ENCODE assay signal across 11 cellular contexts in the genomic region with DNA sequence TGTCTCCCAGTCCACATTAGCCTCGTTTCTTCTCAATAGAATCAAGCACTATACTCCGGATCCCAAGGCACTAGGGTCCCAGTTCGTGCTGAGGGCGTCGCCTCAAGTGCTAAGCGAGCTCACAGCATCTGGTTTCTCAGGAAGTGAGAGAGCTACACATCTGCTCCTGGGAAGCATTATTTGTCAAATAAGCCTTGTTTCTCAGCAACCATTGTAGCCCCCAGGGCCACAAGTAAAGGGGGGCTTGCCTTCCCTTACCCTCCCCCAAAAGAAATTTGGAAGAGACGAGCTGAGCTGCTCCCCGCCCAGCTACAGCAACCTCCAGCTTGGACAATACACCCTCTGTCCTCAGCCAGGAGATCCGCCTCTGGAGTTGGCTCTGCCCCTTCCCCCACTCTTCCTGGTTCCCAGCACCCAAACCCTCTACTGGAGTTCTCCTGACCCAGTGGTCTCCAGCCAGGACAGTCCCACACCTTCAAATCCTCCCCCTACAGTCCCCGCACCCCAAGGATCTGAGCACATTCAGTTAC. TPM values are rescaled to one million over a fixed set of nuclear protein-coding genes. Genes with fewer than 3 reads are reported as not detected.
DNase-seq lines count a peak whose midpoint lies in the region; ATAC-seq and TF ChIP-seq lines count a peak whose summit lies in the region.
"Had no signal": no experiment of that assay in that cellular context is flagged by ENCODE, and none has a peak within 500 bp of the region (broad histone marks: within the 10 kb centered on the region; RNA-seq: fewer than 3 reads in every experiment).

No MANE protein-coding gene starts in this region.

- intact Hi-C loops in activated CD4-positive, alpha-beta T cell treated with anti-CD3 and anti-CD28 coated beads for 36 hours (cut with DNase I, micrococcal nuclease): no loop called here
- intact Hi-C loops in tibial artery (cut with DNase I; ENCODE audit: low total_unique reads): no loop called here

- no peak overlapping the region for H3K4me3 Mint-ChIP-seq in activated CD4-positive, alpha-beta T cell treated with anti-CD3 and anti-CD28 coated beads for 36 hours
- H3K4me3 Mint-ChIP-seq in mesothelial cell of epicardium: no peak overlapping the region

- no peaks in the 10 kb centered on the region for H3K27me3 ChIP-seq in tibial artery
- H3K27me3 ChIP-seq: BLaER1 treated with 17β-estradiol and CSF1 and Interleukin-3, amounts not matched to agents 10 nM and 100 nM had no signal

- peaks cover 19% of the 10 kb centered on the region for H3K36me3 Mint-ChIP-seq in activated CD4-positive, alpha-beta T cell treated with anti-CD3 and anti-CD28 coated beads for 36 hours (ENCODE audit: low read depth)
- peaks cover 6% of the 10 kb centered on the region for H3K36me3 Mint-ChIP-seq in mesothelial cell of epicardium

- no peak overlapping the region for H3K27ac Mint-ChIP-seq in activated CD4-positive, alpha-beta T cell treated with anti-CD3 and anti-CD28 coated beads for 36 hours
- peak overlapping the region; percentile 32 for H3K27ac Mint-ChIP-seq in mesothelial cell of epicardium

- POLR2A ChIA-PET in activated CD4-positive, alpha-beta T cell treated with anti-CD3 and anti-CD28 coated beads for 36 hours (lab: Charles Lee): interaction anchor here (0.7 kb wide), 1 partner anchor 37 kb away, joined by 3 read pairs; no protein-coding TSS in a partner anchor

- TF ChIP-seq CTCF in mesothelial cell of epicardium (IDR thresholded peaks at IDR 0.05; ENCODE audit: unreplicated experiment) (no peak), tibial artery (IDR thresholded peaks at IDR 0.05) (no peak)

- peak; percentile 3 for DNase-seq in activated CD4-positive, alpha-beta T cell treated with anti-CD3 and anti-CD28 coated beads for 36 hours
- DNase-seq in activated CD4-positive, alpha-beta T cell treated with anti-CD3 and anti-CD28 coated beads for 1 hour: no peak
- DNase-seq in caudate nucleus (lab: John Stamatoyannopoulos, UW): peak in 43 of 61 donors; percentile 11 to 68 (median 46)
- DNase-seq in mesothelial cell of epicardium (ENCODE audit: low spot score in 2 of 2, unreplicated experiment in 2 of 2): no peak
- peak; percentile 35 to 74 for DNase-seq in tibial artery
- DNase-seq: NCI-H446 treated with DMSO at 0.1 percent for 48 hours had no signal

- H3K9me3 Mint-ChIP-seq in activated CD4-positive, alpha-beta T cell treated with anti-CD3 and anti-CD28 coated beads for 36 hours (ENCODE audit: low read depth): no peaks in the 10 kb centered on the region
- no peaks in the 10 kb centered on the region for H3K9me3 Mint-ChIP-seq in mesothelial cell of epicardium

- no peaks in the 10 kb centered on the region for H3K27me3 Mint-ChIP-seq in activated CD4-positive, alpha-beta T cell treated with anti-CD3 and anti-CD28 coated beads for 36 hours
- H3K27me3 Mint-ChIP-seq in mesothelial cell of epicardium (ENCODE audit: low read depth): no peaks in the 10 kb centered on the region

- H3K4me1 Mint-ChIP-seq in activated CD4-positive, alpha-beta T cell treated with anti-CD3 and anti-CD28 coated beads for 36 hours: peaks cover 27% of the 10 kb centered on the region
- H3K4me1 Mint-ChIP-seq in mesothelial cell of epicardium: peaks cover 44% of the 10 kb centered on the region

- H3K27ac ChIP-seq in caudate nucleus (ENCODE audit: low read depth, low read length) (peak overlapping the region; percentile 81), tibial artery (peak overlapping the region; percentile 99)
- H3K27ac ChIP-seq: BLaER1 treated with 17β-estradiol and CSF1 and Interleukin-3, amounts not matched to agents 10 nM and 100 nM; neutrophil had no signal

- no peaks in the 10 kb centered on the region for H3K9me3 ChIP-seq in tibial artery
- H3K9me3 ChIP-seq: BLaER1 treated with 17β-estradiol and CSF1 and Interleukin-3, amounts not matched to agents 10 nM and 100 nM; neutrophil had no signal

- no peak for ATAC-seq in activated CD4-positive, alpha-beta T cell treated with anti-CD3 and anti-CD28 coated beads for 36 hours
- ATAC-seq in HG03378 (IDR thresholded peaks at IDR 0.05; ENCODE audit: unreplicated experiment) (no peak), GM18870 (IDR thresholded peaks at IDR 0.05; ENCODE audit: unreplicated experiment) (no peak), GM21367 (IDR thresholded peaks at IDR 0.05; ENCODE audit: unreplicated experiment) (no peak)

- peaks cover 4 to 33% (median 29%) of the 10 kb centered on the region in 3 donors for H3K36me3 ChIP-seq in tibial artery

- CTCF ChIA-PET in activated CD4-positive, alpha-beta T cell treated with anti-CD3 and anti-CD28 coated beads for 36 hours (lab: Charles Lee): interaction anchor here (0.8 to 2.5 kb wide), 6 partner anchors 10 to 155 kb away, joined by 3 to 10 read pairs (median 4); no protein-coding TSS in a partner anchor

- H3K4me1 ChIP-seq in tibial artery: peaks cover 0 to 59% (median 45%) of the 10 kb centered on the region in 4 donors

- peak overlapping the region in 1 of 2 donors; percentile 71 for H3K4me3 ChIP-seq in tibial artery
- H3K4me3 ChIP-seq: BLaER1 treated with 17β-estradiol and CSF1 and Interleukin-3, amounts not matched to agents 10 nM and 100 nM had no signal

RNA-seq across cellular contexts. Expression of gene TNS2, which starts 5.7 kb away (rescaled TPM):
- total RNA-seq in activated CD4-positive, alpha-beta T cell treated with anti-CD3 and anti-CD28 coated beads for 36 hours: 1 to 10 TPM in 1 of 2 experiments, under 1 TPM in 1; 0.77 to 2.4 TPM
- total RNA-seq in mesothelial cell of epicardium: 78.8 to 91.7 TPM (median 86.4 TPM) in 3 replicates

RNA-seq across cellular contexts. Expression of gene SPRYD3, which starts 35.1 kb away (rescaled TPM):
- total RNA-seq in activated CD4-positive, alpha-beta T cell treated with anti-CD3 and anti-CD28 coated beads for 36 hours: 10 to 100 TPM; 13.7 to 18.2 TPM
- total RNA-seq in mesothelial cell of epicardium: 20.2 to 20.9 TPM (median 20.6 TPM) in 3 replicates

RNA-seq across cellular contexts. Expression of gene EIF4B, which starts 37.9 kb away (rescaled TPM):
- 100 to 1,000 TPM; 698 to 781 TPM for total RNA-seq in activated CD4-positive, alpha-beta T cell treated with anti-CD3 and anti-CD28 coated beads for 36 hours
- total RNA-seq in mesothelial cell of epicardium: 544 to 576 TPM (median 554 TPM) in 3 replicates

RNA-seq across cellular contexts. Expression of gene IGFBP6, which starts 53.4 kb away (rescaled TPM):
- total RNA-seq in activated CD4-positive, alpha-beta T cell treated with anti-CD3 and anti-CD28 coated beads for 36 hours: 1 to 10 TPM; 1.3 to 2.4 TPM
- total RNA-seq in mesothelial cell of epicardium: 70.3 to 77.2 TPM (median 75.6 TPM) in 3 replicates

RNA-seq across cellular contexts. Expression of gene SOAT2, which starts 59.2 kb away (rescaled TPM):
- under 1 TPM; 0.57 to 0.79 TPM for total RNA-seq in activated CD4-positive, alpha-beta T cell treated with anti-CD3 and anti-CD28 coated beads for 36 hours
- 0.13 to 0.40 TPM (median 0.20 TPM) in 3 replicates for total RNA-seq in mesothelial cell of epicardium

Comparison
In these comparisons a context has a peak if more than half of its experiments do, and no peak if none do; other contexts are left out.
1. DNase-seq: peak in activated CD4-positive, alpha-beta T cell treated with anti-CD3 and anti-CD28 coated beads for 36 hours (single experiment), caudate nucleus (43 of 61) and tibial artery (2 of 2); none in activated CD4-positive, alpha-beta T cell treated with anti-CD3 and anti-CD28 coated beads for 1 hour (single experiment) and mesothelial cell of epicardium (0 of 2).
2. RNA of gene TNS2, which starts 5.7 kb away (total RNA-seq): 78.8 to 91.7 TPM in mesothelial cell of epicardium; 0.77 to 2.4 TPM in activated CD4-positive, alpha-beta T cell treated with anti-CD3 and anti-CD28 coated beads for 36 hours; every median in the first group is over 10 times any median in the second.